8 cellular contexts compared by ENCODE assay signal in genomic region chr17:2138768-2139167, GRCh38.
DNase-seq lines count a peak whose midpoint lies in the region; ATAC-seq and TF ChIP-seq lines count a peak whose summit lies in the region.

No MANE protein-coding gene starts in this region.

- peak overlapping the region in 6 of 7 donors; percentile 29 to 73 (median 48) for H3K27ac Mint-ChIP-seq in CD4-positive, alpha-beta memory T cell
- peak overlapping the region; percentile 67; the same call in 1 of the 2 replicates for H3K27ac Mint-ChIP-seq in GM23338

- H3K79me2 ChIP-seq in GM23338 (replicated peaks; ENCODE audit: insufficient read depth), result no peaks in the 10 kb centered on the region

- ATAC-seq in GM23338 (no peak), HG02798 (IDR thresholded peaks at IDR 0.05; ENCODE audit: poor library complexity, unreplicated experiment) (no peak), HG02884 (IDR thresholded peaks at IDR 0.05; ENCODE audit: unreplicated experiment) (no peak)

- no peak overlapping the region for H3K4me3 Mint-ChIP-seq in CD4-positive, alpha-beta memory T cell
- H3K4me3 Mint-ChIP-seq in GM23338, result no peak overlapping the region

- no peak for DNase-seq in CD4-positive, alpha-beta memory T cell
- DNase-seq in GM23338 (ENCODE audit: low spot score) (no peak), RPMI8226 (peak; percentile 11), kidney tubule cell (ENCODE audit: low spot score) (peak; percentile 51), G401 (ENCODE audit: low spot score) (no peak)
- DNase-seq in activated naive CD4-positive, alpha-beta T cell treated with anti-CD3 and anti-CD28 coated beads, Interleukin-2, amount 50 U/mL, for 16 hours, result no peak

- peaks cover 14 to 16% (median 16%) of the 10 kb centered on the region in 4 donors for H3K4me1 Mint-ChIP-seq in CD4-positive, alpha-beta memory T cell
- peaks cover 33% of the 10 kb centered on the region for H3K4me1 Mint-ChIP-seq in GM23338

- in situ Hi-C loops in G401 (cut with HindIII; ENCODE audit: low sequenced_read_pairs), result no loop called here

- POLR2A ChIA-PET in CD4-positive, alpha-beta memory T cell (lab: Charles Lee; ENCODE audit: partially characterized antibody), result no interaction called here

- H3K4me1 ChIP-seq in CD4-positive, alpha-beta memory T cell (ENCODE audit: insufficient read depth, low read length), result peaks cover 14% of the 10 kb centered on the region
- H3K4me1 ChIP-seq in GM23338 (ENCODE audit: insufficient read depth), result peaks cover 25% of the 10 kb centered on the region

- no peaks in the 10 kb centered on the region for H3K9me3 ChIP-seq in CD4-positive, alpha-beta memory T cell (ENCODE audit: control insufficient read depth in 1 of 2, low read length in 2 of 2)

- no peak overlapping the region for H3K4me3 ChIP-seq in CD4-positive, alpha-beta memory T cell (ENCODE audit: low read length in 2 of 2)
- H3K4me3 ChIP-seq in GM23338, result no peak overlapping the region

- TF ChIP-seq CTCF in GM23338 (conservative IDR thresholded peaks at IDR 0.05; ENCODE audit: low read depth in 2 of 2), result no peak

- H3K27me3 ChIP-seq in CD4-positive, alpha-beta memory T cell (ENCODE audit: insufficient read depth, low read length), result no peaks in the 10 kb centered on the region
- H3K27me3 ChIP-seq in GM23338 (ENCODE audit: insufficient read depth), result no peaks in the 10 kb centered on the region

- no peaks in the 10 kb centered on the region for H3K36me3 ChIP-seq in CD4-positive, alpha-beta memory T cell (ENCODE audit: insufficient read depth, low read length)
- H3K36me3 ChIP-seq in GM23338 (ENCODE audit: insufficient read depth), result no peaks in the 10 kb centered on the region

- H3K27me3 Mint-ChIP-seq in CD4-positive, alpha-beta memory T cell, result no peaks in the 10 kb centered on the region
- no peaks in the 10 kb centered on the region for H3K27me3 Mint-ChIP-seq in GM23338 (ENCODE audit: insufficient read depth, low read depth, poor library complexity)

- H3F3A ChIP-seq in GM23338 (replicated peaks; ENCODE audit: low read depth), result no peaks in the 10 kb centered on the region; the same call in 1 of the 2 replicates

- H4K20me1 ChIP-seq in GM23338 (replicated peaks; ENCODE audit: insufficient read depth), result no peaks in the 10 kb centered on the region; the same call in 1 of the 2 replicates

- H2AFZ ChIP-seq in GM23338, result no peak overlapping the region

- CTCF ChIA-PET in CD4-positive, alpha-beta memory T cell (lab: Charles Lee; ENCODE audit: partially characterized antibody), result no interaction called here

- intact Hi-C loops in CD4-positive, alpha-beta memory T cell (cut with micrococcal nuclease), result no loop called here

- H3K9me3 Mint-ChIP-seq in CD4-positive, alpha-beta memory T cell, result no peaks in the 10 kb centered on the region
- no peaks in the 10 kb centered on the region for H3K9me3 Mint-ChIP-seq in GM23338

- no peak overlapping the region for H3K4me2 ChIP-seq in GM23338

- H3K9me2 ChIP-seq in GM23338 (ENCODE audit: insufficient read depth), result no peaks in the 10 kb centered on the region

- H3K27ac ChIP-seq in CD4-positive, alpha-beta memory T cell (ENCODE audit: low read depth, low read length), result no peak overlapping the region
- no peak overlapping the region for H3K27ac ChIP-seq in GM23338 (ENCODE audit: low read depth)

- peaks cover 11% of the 10 kb centered on the region in 2 donors for H3K36me3 Mint-ChIP-seq in CD4-positive, alpha-beta memory T cell
- no peaks in the 10 kb centered on the region for H3K36me3 Mint-ChIP-seq in GM23338 (ENCODE audit: low read depth)

TF ChIP-seq in GM23338, 12 proteins besides CTCF, POLR2A, EP300 and RAD21:
- TF ChIP-seq ETS1 (IDR thresholded peaks at IDR 0.05) (no peak), ZNF114 (CRISPR knock-in tag; IDR thresholded peaks at IDR 0.05) (no peak), EZH2 (IDR thresholded peaks at IDR 0.05; ENCODE audit: low read depth, unreplicated experiment) (no peak), ZNF462 (CRISPR knock-in tag; IDR thresholded peaks at IDR 0.05) (no peak), NANOG (IDR thresholded peaks at IDR 0.05; ENCODE audit: borderline replicate concordance) (no peak)
TF ChIP-seq in GM23338: peak in this region for 0.

Comparison
In these comparisons a context has a peak if more than half of its experiments do, and no peak if none do; other contexts are left out.
1. DNase-seq: peak in RPMI8226 (single experiment) and kidney tubule cell (single experiment); none in CD4-positive, alpha-beta memory T cell (0 of 5), GM23338 (single experiment), G401 (single experiment) and activated naive CD4-positive, alpha-beta T cell treated with anti-CD3 and anti-CD28 coated beads, Interleukin-2, amount 50 U/mL, for 16 hours (single experiment).